ENCODE assay signal across 24 cellular contexts in genomic region chr10:31536297-31536696, GRCh38.
"Had no signal": no experiment of that assay in that cellular context is flagged by ENCODE, and none has a peak within 500 bp of the region (broad histone marks: within the 10 kb centered on the region; RNA-seq: fewer than 3 reads in every experiment).

No MANE protein-coding gene starts in this region.

- H3K27ac ChIP-seq: colonic mucosa, gastrocnemius medialis, neural progenitor cell, prostate gland, tibial nerve had no signal

- H3K4me3 ChIP-seq: colonic mucosa, gastrocnemius medialis, mucosa of descending colon, neural progenitor cell, prostate gland, tibial nerve had no signal

- H3K27me3 ChIP-seq: colonic mucosa, gastrocnemius medialis, neural progenitor cell, tibial nerve had no signal

- DNase-seq: activated CD4-positive, alpha-beta memory T cell treated with anti-CD3 and anti-CD28 coated beads for 36 hours; activated CD4-positive, alpha-beta T cell treated with anti-CD3 and anti-CD28 coated beads for 4 hours; activated gamma-delta T cell treated with Interleukin-2 at 50 U/mL for 16 hours; activated T-cell treated with anti-CD3 and anti-CD28 coated beads for 4 hours; amygdala; colonic mucosa; erythroblast; gastrocnemius medialis; immature natural killer cell; mucosa of descending colon; naive thymus-derived CD4-positive, alpha-beta T cell; right cardiac atrium; small intestine; stimulated activated CD4-positive, alpha-beta T cell treated with anti-CD3 and anti-CD28 coated beads, Interleukin-15, amount 100 ng/mL, for 24 hours; stimulated activated CD4-positive, alpha-beta T cell treated with anti-CD3 and anti-CD28 coated beads, Interleukin-2, amount 100 ng/mL, for 48 hours had no signal

- H3K9me3 ChIP-seq: colonic mucosa, gastrocnemius medialis, mucosa of descending colon, prostate gland, tibial nerve had no signal

- H3K27ac Mint-ChIP-seq: activated CD4-positive, alpha-beta memory T cell treated with anti-CD3 and anti-CD28 coated beads for 36 hours; activated naive CD4-positive, alpha-beta T cell treated with anti-CD3 and anti-CD28 coated beads, Interleukin-2, amount 50 U/mL, for 72 hours; activated T-helper 1 cell treated with anti-CD3 and anti-CD28 coated beads, Interleukin-12 subunit alpha, Interleukin-12 subunit beta, Interleukin-2, Interleukin-4 antibody, amounts not matched to agents 30 ng/mL and 10 ng/mL and 1 ng/mL, durations not matched to agents 14 hours and 24 hours and 36 hours; brain; immature natural killer cell; memory B cell; naive thymus-derived CD4-positive, alpha-beta T cell; neural progenitor cell; stimulated activated naive CD8-positive, alpha-beta T cell treated with anti-CD3 and anti-CD28 coated beads, Interleukin-15, Interleukin-2, amounts not matched to agents 100 ng/mL and 50 ng/mL, for 24 hours had no signal

- ATAC-seq: activated naive CD4-positive, alpha-beta T cell treated with anti-CD3 and anti-CD28 coated beads, Interleukin-2, amount 50 U/mL, for 72 hours; mucosa of descending colon; naive thymus-derived CD4-positive, alpha-beta T cell; right cardiac atrium had no signal

- H3K4me3 Mint-ChIP-seq: activated CD4-positive, alpha-beta memory T cell treated with anti-CD3 and anti-CD28 coated beads for 36 hours; activated T-helper 1 cell treated with anti-CD3 and anti-CD28 coated beads, Interleukin-12 subunit alpha, Interleukin-12 subunit beta, Interleukin-2, Interleukin-4 antibody, amounts not matched to agents 30 ng/mL and 10 ng/mL and 1 ng/mL, durations not matched to agents 14 hours and 24 hours and 36 hours; brain; central memory CD8-positive, alpha-beta T cell; immature natural killer cell; memory B cell; naive thymus-derived CD4-positive, alpha-beta T cell; neural progenitor cell; stimulated activated naive CD8-positive, alpha-beta T cell treated with anti-CD3 and anti-CD28 coated beads, Interleukin-15, Interleukin-2, amounts not matched to agents 100 ng/mL and 50 ng/mL, for 24 hours had no signal

- H3K9me3 Mint-ChIP-seq: activated T-helper 1 cell treated with anti-CD3 and anti-CD28 coated beads, Interleukin-12 subunit alpha, Interleukin-12 subunit beta, Interleukin-2, Interleukin-4 antibody, amounts not matched to agents 30 ng/mL and 10 ng/mL and 1 ng/mL, durations not matched to agents 14 hours and 24 hours and 36 hours; central memory CD8-positive, alpha-beta T cell; memory B cell; neural progenitor cell; stimulated activated naive CD8-positive, alpha-beta T cell treated with anti-CD3 and anti-CD28 coated beads, Interleukin-15, Interleukin-2, amounts not matched to agents 100 ng/mL and 50 ng/mL, for 24 hours had no signal

- H3K36me3 ChIP-seq: colonic mucosa, gastrocnemius medialis, neural progenitor cell, prostate gland, tibial nerve had no signal

- H3K4me1 Mint-ChIP-seq: brain; central memory CD8-positive, alpha-beta T cell; immature natural killer cell; memory B cell; naive thymus-derived CD4-positive, alpha-beta T cell; neural progenitor cell had no signal

- H3K36me3 Mint-ChIP-seq: activated CD4-positive, alpha-beta memory T cell treated with anti-CD3 and anti-CD28 coated beads for 36 hours; activated naive CD4-positive, alpha-beta T cell treated with anti-CD3 and anti-CD28 coated beads, Interleukin-2, amount 50 U/mL, for 72 hours; immature natural killer cell; memory B cell; naive thymus-derived CD4-positive, alpha-beta T cell; neural progenitor cell had no signal

- H3K4me1 ChIP-seq: colonic mucosa, neural progenitor cell, prostate gland, tibial nerve had no signal
